ENCODE assay signal across 8 cellular contexts in the genomic region with DNA sequence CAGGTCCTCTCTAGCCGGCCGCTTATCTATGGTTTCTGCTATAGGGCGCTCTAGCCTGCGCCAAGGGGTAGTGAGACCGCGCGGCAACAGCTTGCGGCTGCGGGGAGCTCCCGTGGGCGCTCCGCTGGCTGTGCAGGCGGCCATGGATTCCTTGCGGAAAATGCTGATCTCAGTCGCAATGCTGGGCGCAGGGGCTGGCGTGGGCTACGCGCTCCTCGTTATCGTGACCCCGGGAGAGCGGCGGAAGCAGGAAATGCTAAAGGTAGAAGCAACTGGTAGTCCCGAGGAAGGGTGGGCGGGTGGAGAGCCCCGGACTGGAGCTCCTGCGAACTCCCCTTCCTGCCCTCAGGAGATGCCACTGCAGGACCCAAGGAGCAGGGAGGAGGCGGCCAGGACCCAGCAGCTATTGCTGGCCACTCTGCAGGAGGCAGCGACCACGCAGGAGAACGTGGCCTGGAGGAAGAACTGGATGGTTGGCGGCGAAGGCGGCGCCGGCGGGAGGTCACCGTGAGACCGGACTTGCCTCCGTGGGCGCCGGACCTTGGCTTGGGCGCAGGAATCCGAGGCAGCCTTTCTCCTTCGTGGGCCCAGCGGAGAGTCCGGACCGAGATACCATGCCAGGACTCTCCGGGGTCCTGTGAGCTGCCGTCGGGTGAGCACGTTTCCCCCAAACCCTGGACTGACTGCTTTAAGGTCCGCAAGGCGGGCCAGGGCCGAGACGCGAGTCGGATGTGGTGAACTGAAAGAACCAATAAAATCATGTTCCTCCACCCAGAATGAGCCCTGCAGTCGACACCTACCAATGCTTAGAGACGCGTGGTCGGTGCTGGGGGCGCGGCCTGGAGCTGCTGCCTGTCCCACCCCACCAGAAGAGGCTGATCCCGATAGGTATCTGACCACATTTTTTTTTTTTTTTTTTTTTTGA. TPM values are rescaled to one million over a fixed set of nuclear protein-coding genes. Genes with fewer than 3 reads are reported as not detected.
A peak's percentile ranks its signal among the peaks of the same experiment; 100 is the strongest.
DNase-seq lines count a peak whose midpoint lies in the region; ATAC-seq, FAIRE-seq and TF ChIP-seq lines count a peak whose summit lies in the region.

A gene (minus strand): TSS at position 664 of the 925 bp plus-strand sequence. CDS start 2,236 bp downstream, outside the sequence.
A gene with protein sequence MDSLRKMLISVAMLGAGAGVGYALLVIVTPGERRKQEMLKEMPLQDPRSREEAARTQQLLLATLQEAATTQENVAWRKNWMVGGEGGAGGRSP (plus strand): TSS at position 70 of the 925 bp plus-strand sequence. CDS start 73 bp downstream, at position 143.

- H3K27me3 ChIP-seq in BLaER1, result no peaks in the 10 kb centered on the region
- H3K27me3 ChIP-seq in H1 (replicated peaks in 1 of 4; ENCODE audit: control insufficient read depth in 3 of 4, extremely low read depth in 1 of 4, insufficient read depth in 3 of 4, low read length in 3 of 4), result no peaks in the 10 kb centered on the region

- H3K23me2 ChIP-seq in H1 (ENCODE audit: low read depth, low read length), result peaks cover 11% of the 10 kb centered on the region

- no peak within 1 kb of the TSS for H2BK15ac ChIP-seq in H1 (ENCODE audit: low read length)

- no peak within 1 kb of the TSS; the same call in 1 of the 2 replicates for H2AFZ ChIP-seq in H1 (ENCODE audit: low read length)

- H3K23ac ChIP-seq in H1 (ENCODE audit: insufficient read length), result no peak within 1 kb of the TSS

- H4K20me1 ChIP-seq in BLaER1 (peaks cover 31% of the 10 kb centered on the region), H1 (replicated peaks in 1 of 2; ENCODE audit: control insufficient read depth in 1 of 2, insufficient read depth in 2 of 2, low read length in 2 of 2) (no peaks in the 10 kb centered on the region)

- peaks cover 7% of the 10 kb centered on the region for H3K79me1 ChIP-seq in H1 (ENCODE audit: low read depth, low read length)

- FAIRE-seq in H1 (lab: Jason Lieb, UNC), result no peak

- H3K27me3 Mint-ChIP-seq in activated CD8-positive, alpha-beta memory T cell treated with anti-CD3 and anti-CD28 coated beads, Interleukin-2, amount 10 ng/mL, durations not matched to agents 7 days and 5 days, result no peaks in the 10 kb centered on the region
- no peaks in the 10 kb centered on the region for H3K27me3 Mint-ChIP-seq in mesothelial cell of epicardium (ENCODE audit: low read depth)

- POLR2A ChIA-PET in H1 (lab: Charles Lee; ENCODE audit: partially characterized antibody), result interaction anchor here (0.6 to 61.4 kb wide), 43 partner anchors 11 to 277 kb away, joined by 3 to 2041 read pairs (median 4); a partner anchor contains a TSS

- peaks cover 0 to 14% of the 10 kb centered on the region in 2 experiments; a peak in 1 of 4 replicates for H3K79me2 ChIP-seq in H1 (ENCODE audit: control insufficient read depth in 1 of 2, insufficient read depth in 2 of 2, low read length in 2 of 2)

- H3K27ac Mint-ChIP-seq in activated CD8-positive, alpha-beta memory T cell treated with anti-CD3 and anti-CD28 coated beads, Interleukin-2, amount 10 ng/mL, durations not matched to agents 7 days and 5 days, result peak within 1 kb of the TSS; percentile 96
- H3K27ac Mint-ChIP-seq in mesothelial cell of epicardium, result peak within 1 kb of the TSS; percentile 99

- DNase-seq in HS-5 (ENCODE audit: low read depth) (peak; percentile 61), NOMO-1 treated with DMSO at 0.1 percent for 48 hours (lab: John Stamatoyannopoulos, UW; ENCODE audit: unreplicated experiment) (peak; percentile 93), H1 (ENCODE audit: low read depth in 1 of 2, low spot score in 2 of 2) (peak; percentile 34 to 88), mesothelial cell of epicardium (ENCODE audit: low spot score in 2 of 2, unreplicated experiment in 2 of 2) (peak; percentile 57 to 79)
- DNase-seq in activated CD8-positive, alpha-beta memory T cell treated with anti-CD3 and anti-CD28 coated beads, Interleukin-2, amount 10 ng/mL, durations not matched to agents 7 days and 5 days, result peak; percentile 96
- peak; percentile 88 for DNase-seq in stimulated activated CD8-positive, alpha-beta memory T cell treated with anti-CD3 and anti-CD28 coated beads, Interleukin-15, amount 100 ng/mL, for 48 hours (ENCODE audit: low read depth in 2 of 2)

- peaks cover 54% of the 10 kb centered on the region for H3K4me1 Mint-ChIP-seq in activated CD8-positive, alpha-beta memory T cell treated with anti-CD3 and anti-CD28 coated beads, Interleukin-2, amount 10 ng/mL, durations not matched to agents 7 days and 5 days
- H3K4me1 Mint-ChIP-seq in mesothelial cell of epicardium, result peaks cover 22% of the 10 kb centered on the region

- H2BK20ac ChIP-seq in H1 (ENCODE audit: low read length), result no peak within 1 kb of the TSS

- H3K56ac ChIP-seq in H1 (replicated peaks; ENCODE audit: insufficient read length, low read depth, low read length), result peak within 1 kb of the TSS; percentile 83

- H3K4me3 Mint-ChIP-seq in activated CD8-positive, alpha-beta memory T cell treated with anti-CD3 and anti-CD28 coated beads, Interleukin-2, amount 10 ng/mL, durations not matched to agents 7 days and 5 days, result peak within 1 kb of the TSS; percentile 95
- peak within 1 kb of the TSS; percentile 100 for H3K4me3 Mint-ChIP-seq in mesothelial cell of epicardium

- peaks cover 38% of the 10 kb centered on the region for H3K36me3 Mint-ChIP-seq in activated CD8-positive, alpha-beta memory T cell treated with anti-CD3 and anti-CD28 coated beads, Interleukin-2, amount 10 ng/mL, durations not matched to agents 7 days and 5 days
- H3K36me3 Mint-ChIP-seq in mesothelial cell of epicardium, result peaks cover 10% of the 10 kb centered on the region

- H3K36me3 ChIP-seq in BLaER1 (peaks cover 61% of the 10 kb centered on the region), H1 (ENCODE audit: control insufficient read depth in 2 of 4, insufficient read depth in 4 of 4, low read length in 3 of 4) (peaks cover 7 to 30% (median 9%) of the 10 kb centered on the region in 4 experiments; a peak in 5 of 8 replicates)

- H3K4me1 ChIP-seq in BLaER1 (peaks cover 59% of the 10 kb centered on the region), H1 (replicated peaks in 1 of 4; ENCODE audit: control insufficient read depth in 3 of 4, insufficient read depth in 4 of 4, low read length in 3 of 4) (peaks cover 1 to 7% (median 2%) of the 10 kb centered on the region in 4 experiments; a peak in 5 of 7 replicates)

- H3K14ac ChIP-seq in H1 (ENCODE audit: insufficient read length), result peak within 1 kb of the TSS; percentile 37

- peak within 1 kb of the TSS; percentile 100 for H3K18ac ChIP-seq in H1 (ENCODE audit: extremely low read depth, low read length)

- H4K91ac ChIP-seq in H1 (replicated peaks; ENCODE audit: insufficient read length, low read length), result peak within 1 kb of the TSS; percentile 95

- no peak for TF ChIP-seq EP300 in H1 (IDR thresholded peaks at IDR 0.05; ENCODE audit: borderline replicate concordance in 1 of 2, low read depth in 2 of 2, low read length in 2 of 2)

- peak within 1 kb of the TSS; percentile 53 for H2BK12ac ChIP-seq in H1 (ENCODE audit: low read depth, low read length)

- TF ChIP-seq RAD21 in H1 (IDR thresholded peaks at IDR 0.05 in 1 of 2, conservative IDR thresholded peaks at IDR 0.05 in 1 of 2; ENCODE audit: low read depth in 2 of 2, low read length in 2 of 2), result no peak

- peak within 1 kb of the TSS; percentile 93; the same call in 1 of the 2 replicates for H2AK5ac ChIP-seq in H1 (ENCODE audit: low read depth, low read length)

- peak within 1 kb of the TSS; percentile 87 for H3K4me3 ChIP-seq in BLaER1
- H3K4me3 ChIP-seq in H1 (ENCODE audit: extremely low read depth in 1 of 4, insufficient read depth in 2 of 4, low read depth in 3 of 4, low read length in 4 of 4), result peak within 1 kb of the TSS; percentile 88 to 97 (median 92)

- H3K4ac ChIP-seq in H1 (replicated peaks; ENCODE audit: insufficient read length, low read depth, low read length), result peak within 1 kb of the TSS; percentile 94

- TF ChIP-seq CTCF in H1 (IDR thresholded peaks at IDR 0.05; ENCODE audit: control extremely low read depth in 1 of 3, insufficient read depth in 1 of 3, low read depth in 1 of 3, low read length in 3 of 3) (no peak), mesothelial cell of epicardium (IDR thresholded peaks at IDR 0.05; ENCODE audit: unreplicated experiment) (no peak)

- peak within 1 kb of the TSS; percentile 80 for H2BK5ac ChIP-seq in H1 (ENCODE audit: low read depth, low read length)

- H2BK120ac ChIP-seq in H1 (replicated peaks; ENCODE audit: low read depth, low read length), result no peak within 1 kb of the TSS

- H3K9me3 ChIP-seq in BLaER1, result no peaks in the 10 kb centered on the region
- no peaks in the 10 kb centered on the region for H3K9me3 ChIP-seq in H1 (ENCODE audit: insufficient read depth in 2 of 2, low read depth in 1 of 2, low read length in 1 of 2)

- H4K5ac ChIP-seq in H1 (ENCODE audit: insufficient read length, low read depth, low read length), result peak within 1 kb of the TSS; percentile 91

- TF ChIP-seq POLR2A in H1 (IDR thresholded peaks at IDR 0.05; ENCODE audit: control extremely low read depth in 1 of 2, low read depth in 2 of 2, low read length in 2 of 2), result peak in 1 of 2 experiments; percentile 71; a peak in 2 of 3 replicates

- WGBS in H1 (ENCODE audit: extremely low coverage in 1 of 2, insufficient coverage in 1 of 2, insufficient read length in 1 of 2, insufficient replicate concordance in 2 of 2, low coverage in 1 of 2, low lambda C conversion rate in 2 of 2, missing lambda C conversion rate in 1 of 2), 2 experiments, result 3% methylated on average over 64 of the region's 66 CpGs; no CpG with 5 or more reads in 1 of the 2 experiments

- peak; percentile 75 for ATAC-seq in GM19351 (IDR thresholded peaks at IDR 0.05; ENCODE audit: unreplicated experiment)
- peak; percentile 83 for ATAC-seq in activated CD8-positive, alpha-beta memory T cell treated with anti-CD3 and anti-CD28 coated beads, Interleukin-2, amount 10 ng/mL, durations not matched to agents 7 days and 5 days

- peak within 1 kb of the TSS; percentile 86 for H3K27ac ChIP-seq in BLaER1
- H3K27ac ChIP-seq in H1 (ENCODE audit: low read depth, low read length), result peak within 1 kb of the TSS; percentile 63

- H4K8ac ChIP-seq in H1 (ENCODE audit: extremely low read depth, insufficient read depth, low read length), result peak within 1 kb of the TSS; percentile 97

- peak within 1 kb of the TSS; percentile 91 for H3K4me2 ChIP-seq in BLaER1
- H3K4me2 ChIP-seq in H1 (ENCODE audit: insufficient read depth in 1 of 2, low read depth in 2 of 2, low read length in 2 of 2), result peak within 1 kb of the TSS; percentile 80 to 90

- peak within 1 kb of the TSS; percentile 95 for H3K9ac ChIP-seq in BLaER1
- H3K9ac ChIP-seq in H1 (replicated peaks in 1 of 4; ENCODE audit: extremely low read depth in 1 of 4, low read depth in 3 of 4, low read length in 3 of 4), result peak within 1 kb of the TSS; percentile 66 to 89 (median 78)

- H3K9me3 Mint-ChIP-seq in activated CD8-positive, alpha-beta memory T cell treated with anti-CD3 and anti-CD28 coated beads, Interleukin-2, amount 10 ng/mL, durations not matched to agents 7 days and 5 days (ENCODE audit: low read depth), result no peaks in the 10 kb centered on the region
- H3K9me3 Mint-ChIP-seq in mesothelial cell of epicardium, result no peaks in the 10 kb centered on the region

- CTCF ChIA-PET in activated CD8-positive, alpha-beta memory T cell treated with anti-CD3 and anti-CD28 coated beads, Interleukin-2, amount 10 ng/mL, durations not matched to agents 7 days and 5 days (lab: Charles Lee), result interaction anchor here (0.7 to 7.7 kb wide), 18 partner anchors 10 to 285 kb away, joined by 3 to 50 read pairs (median 5); a partner anchor contains a TSS
- CTCF ChIA-PET in H1 (lab: Charles Lee; ENCODE audit: partially characterized antibody), result interaction anchor here (0.6 to 3.1 kb wide), 13 partner anchors 8 to 1571 kb away, joined by 3 to 10 read pairs (median 3); a partner anchor contains a TSS

RNA-seq across cellular contexts. Expression of the first gene that starts in this region (rescaled TPM):
- total RNA-seq in activated CD8-positive, alpha-beta memory T cell treated with anti-CD3 and anti-CD28 coated beads, Interleukin-2, amount 10 ng/mL, durations not matched to agents 7 days and 5 days, result 10 to 100 TPM; 17.7 to 27.5 TPM
- total RNA-seq in H1 (2021; fragmentation: NEBNext Ultra II Directional; extraction: Animal tissue kit (Norgen Biotek cat#: 25700)), result 3.6 and 5.2 TPM in 2 replicates
- 2.3 and 2.8 TPM in 2 replicates for polyA plus RNA-seq in H1 (2011; rRNA removed)
- polyA plus RNA-seq in H1 (2011; cell fraction: cytosol; rRNA removed), result 2.5 TPM
- polyA plus RNA-seq in H1 (2011; cell fraction: nucleus; rRNA removed), result 5.8 TPM
- 3.3 to 4.0 TPM (median 3.6 TPM) in 4 replicates for polyA plus RNA-seq in H1 (2012, experiment 1 of 2)
- polyA plus RNA-seq in H1 (2012, experiment 2 of 2), result 2.7 TPM
- polyA plus RNA-seq in H1 (2013, experiment 1 of 2), result 3.2 TPM
- 2.7 TPM for polyA plus RNA-seq in H1 (2013, experiment 2 of 2)
- polyA minus RNA-seq in H1 (2011; rRNA and poly(A)+ RNA removed), result 2.8 and 3.6 TPM in 2 replicates
- polyA minus RNA-seq in H1 (2011; cell fraction: cytosol; rRNA and poly(A)+ RNA removed), result 3.4 TPM
- 9.8 TPM for polyA minus RNA-seq in H1 (2011; cell fraction: nucleus; rRNA and poly(A)+ RNA removed)
- 8.3 to 11.6 TPM (median 9.8 TPM) in 3 replicates for total RNA-seq in mesothelial cell of epicardium

RNA-seq across cellular contexts. Expression of the second gene that starts in this region (rescaled TPM):
- 1 to 10 TPM; 7.2 to 9.0 TPM for total RNA-seq in activated CD8-positive, alpha-beta memory T cell treated with anti-CD3 and anti-CD28 coated beads, Interleukin-2, amount 10 ng/mL, durations not matched to agents 7 days and 5 days
- total RNA-seq in H1 (2021; fragmentation: NEBNext Ultra II Directional; extraction: Animal tissue kit (Norgen Biotek cat#: 25700)), result 14.2 and 15.2 TPM in 2 replicates
- 15.7 and 27.9 TPM in 2 replicates for polyA plus RNA-seq in H1 (2011; rRNA removed)
- polyA plus RNA-seq in H1 (2011; cell fraction: cytosol; rRNA removed), result 27.4 TPM
- polyA plus RNA-seq in H1 (2011; cell fraction: nucleus; rRNA removed), result 15.1 TPM
- 9.2 to 17.6 TPM (median 14.6 TPM) in 4 replicates for polyA plus RNA-seq in H1 (2012, experiment 1 of 2)
- 6.8 TPM for polyA plus RNA-seq in H1 (2012, experiment 2 of 2)
- 13.2 TPM for polyA plus RNA-seq in H1 (2013, experiment 1 of 2)
- 15.4 TPM for polyA plus RNA-seq in H1 (2013, experiment 2 of 2)
- 2.3 and 2.7 TPM in 2 replicates for polyA minus RNA-seq in H1 (2011; rRNA and poly(A)+ RNA removed)
- 5.5 TPM for polyA minus RNA-seq in H1 (2011; cell fraction: cytosol; rRNA and poly(A)+ RNA removed)
- polyA minus RNA-seq in H1 (2011; cell fraction: nucleus; rRNA and poly(A)+ RNA removed), result 9.4 TPM
- 7.3 to 8.4 TPM (median 8.0 TPM) in 3 replicates for total RNA-seq in mesothelial cell of epicardium

Comparison
In these comparisons a context has a peak if more than half of its experiments do, and no peak if none do; other contexts are left out.
1. Peak in every context shown above with its lines: DNase-seq, ATAC-seq, H3K4me3 ChIP-seq and H3K27ac ChIP-seq.